21 cellular contexts compared by ENCODE assay signal in the genomic region with DNA sequence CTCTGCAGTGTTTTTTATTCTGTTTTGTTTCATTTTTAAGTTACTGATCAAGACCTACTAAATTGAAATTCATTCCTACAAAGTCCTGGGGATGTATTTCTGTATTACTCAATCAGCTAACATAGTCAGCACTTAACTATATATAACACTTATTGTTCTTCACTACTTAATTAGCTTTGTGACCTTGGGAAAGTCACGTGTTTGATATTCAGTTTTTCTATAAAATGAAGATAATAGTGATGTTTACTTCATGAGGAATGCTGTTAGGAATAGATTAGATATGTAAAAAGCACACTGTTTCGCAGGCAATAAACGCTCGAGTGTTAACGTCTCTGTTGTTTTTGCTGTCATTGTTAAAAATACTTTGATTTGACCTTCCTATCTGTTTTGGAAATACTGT.
"Had no signal": no experiment of that assay in that cellular context is flagged by ENCODE, and none has a peak within 500 bp of the region (broad histone marks: within the 10 kb centered on the region; RNA-seq: fewer than 3 reads in every experiment).

No MANE protein-coding gene starts in this region.

- H3K27ac Mint-ChIP-seq: naive thymus-derived CD8-positive, alpha-beta T cell; stimulated activated memory B cell treated with anti-CD40 and anti-IgM and Interleukin-4, amounts not matched to agents 10 μg/mL and 1 μg/mL and 100 μg/mL, for 72 hours; stimulated activated naive CD8-positive, alpha-beta T cell treated with anti-CD3 and anti-CD28 coated beads, Interleukin-15, amount 100 ng/mL, for 72 hours had no signal

- H3K4me1 ChIP-seq: psoas muscle had no signal

- H3K27me3 Mint-ChIP-seq: stimulated activated memory B cell treated with anti-CD40 and anti-IgM and Interleukin-4, amounts not matched to agents 10 μg/mL and 1 μg/mL and 100 μg/mL, for 72 hours had no signal

- DNase-seq: glutamatergic neuron; hippocampal formation; kidney glomerular epithelial cell; left cardiac atrium; mammary epithelial cell; mesenchymal stem cell; naive thymus-derived CD8-positive, alpha-beta T cell; nucleus accumbens; psoas muscle; stimulated activated CD4-positive, alpha-beta T cell treated with anti-CD3 and anti-CD28 coated beads, Interleukin-4, amount 100 ng/mL, for 4 hours; stimulated activated CD8-positive, alpha-beta memory T cell treated with anti-CD3 and anti-CD28 coated beads, Interleukin-4, amount 100 ng/mL, for 48 hours; stimulated activated naive CD4-positive, alpha-beta T cell treated with Interleukin-2 at 50 U/mL for 16 hours; stimulated activated naive CD8-positive, alpha-beta T cell treated with anti-CD3 and anti-CD28 coated beads, Interleukin-15, amount 100 ng/mL, for 72 hours; substantia nigra; upper lobe of left lung had no signal

- H3K9me3 ChIP-seq: psoas muscle, tibial nerve, upper lobe of left lung had no signal

- H3K9me3 Mint-ChIP-seq: naive thymus-derived CD8-positive, alpha-beta T cell; nephron; stimulated activated memory B cell treated with anti-CD40 and anti-IgM and Interleukin-4, amounts not matched to agents 10 μg/mL and 1 μg/mL and 100 μg/mL, for 72 hours; stimulated activated naive CD8-positive, alpha-beta T cell treated with anti-CD3 and anti-CD28 coated beads, Interleukin-15, amount 100 ng/mL, for 72 hours had no signal

- H3K27ac ChIP-seq: psoas muscle had no signal

- H3K4me1 Mint-ChIP-seq: naive thymus-derived CD8-positive, alpha-beta T cell; neural crest cell; stimulated activated naive CD8-positive, alpha-beta T cell treated with anti-CD3 and anti-CD28 coated beads, Interleukin-15, amount 100 ng/mL, for 72 hours had no signal

- H3K27me3 ChIP-seq: tibial nerve, upper lobe of left lung had no signal

- H3K4me3 Mint-ChIP-seq: naive thymus-derived CD8-positive, alpha-beta T cell; nephron; neural crest cell; stimulated activated memory B cell treated with anti-CD40 and anti-IgM and Interleukin-4, amounts not matched to agents 10 μg/mL and 1 μg/mL and 100 μg/mL, for 72 hours; stimulated activated naive CD8-positive, alpha-beta T cell treated with anti-CD3 and anti-CD28 coated beads, Interleukin-15, amount 100 ng/mL, for 72 hours had no signal

- H3K4me3 ChIP-seq: psoas muscle, skin epidermis, tibial nerve, upper lobe of left lung had no signal

- H3K36me3 Mint-ChIP-seq: naive thymus-derived CD8-positive, alpha-beta T cell had no signal

- ATAC-seq: naive thymus-derived CD8-positive, alpha-beta T cell; psoas muscle; sciatic nerve; stimulated activated memory B cell treated with anti-CD40 and anti-IgM and Interleukin-4, amounts not matched to agents 10 μg/mL and 1 μg/mL and 100 μg/mL, for 72 hours; stimulated activated naive CD8-positive, alpha-beta T cell treated with anti-CD3 and anti-CD28 coated beads, Interleukin-15, amount 100 ng/mL, for 72 hours had no signal

- H3K36me3 ChIP-seq: tibial nerve, upper lobe of left lung had no signal
